In the genomic region with DNA sequence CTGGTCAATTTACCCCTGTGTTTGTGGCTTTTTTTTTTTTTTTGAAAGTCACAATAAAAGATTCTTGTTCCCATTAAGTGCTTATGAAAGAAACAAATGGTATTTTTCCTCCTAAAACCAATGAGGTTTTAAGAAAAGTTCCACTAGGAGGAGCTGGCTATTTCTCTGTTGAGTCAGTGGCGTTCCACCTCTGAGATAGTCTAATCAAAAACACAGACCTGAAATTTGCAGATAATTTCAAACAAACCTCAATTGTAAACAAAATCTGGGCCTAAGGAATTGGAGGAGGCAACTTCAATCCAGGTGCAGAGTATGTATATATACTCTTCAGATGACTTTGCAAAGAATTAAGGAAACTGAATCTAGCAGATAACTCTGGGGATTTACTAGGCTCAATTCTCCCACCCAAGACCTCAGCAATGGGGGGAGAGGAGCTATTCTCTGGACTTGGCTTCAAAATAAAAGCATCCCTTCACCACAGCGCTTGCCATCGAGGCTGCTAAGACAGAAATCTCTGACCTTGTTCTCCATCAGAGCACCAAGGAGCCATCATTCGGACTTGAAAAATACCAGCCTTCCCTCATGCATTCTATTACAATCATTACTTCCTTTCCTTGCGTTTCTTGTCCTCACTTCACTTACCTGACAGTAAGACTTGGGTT, we compare ENCODE assay signal across 11 cellular contexts. TPM values are rescaled to one million over a fixed set of nuclear protein-coding genes. Genes with fewer than 3 reads are reported as not detected.
A peak's percentile ranks its signal among the peaks of the same experiment; 100 is the strongest.
DNase-seq lines count a peak whose midpoint lies in the region; ATAC-seq, FAIRE-seq and TF ChIP-seq lines count a peak whose summit lies in the region.
"Had no signal": no experiment of that assay in that cellular context is flagged by ENCODE, and none has a peak within 500 bp of the region (broad histone marks: within the 10 kb centered on the region; RNA-seq: fewer than 3 reads in every experiment).

No MANE protein-coding gene starts in this region.

- no peaks in the 10 kb centered on the region for H3K9me3 Mint-ChIP-seq in natural killer cell

- TF ChIP-seq CTCF in A673 (conservative IDR thresholded peaks at IDR 0.05; ENCODE audit: low read depth, low read length) (peak; percentile 52), WERI-Rb-1 (IDR thresholded peaks at IDR 0.05; ENCODE audit: low read depth, low read length) (peak; percentile 11; the same call in 1 of the 2 replicates), natural killer cell (IDR thresholded peaks at IDR 0.05) (no peak)

- ATAC-seq in natural killer cell (no peak), HG02610 (IDR thresholded peaks at IDR 0.05; ENCODE audit: unreplicated experiment) (no peak), GM18867 (IDR thresholded peaks at IDR 0.05; ENCODE audit: unreplicated experiment) (no peak)

- H3K4me3 Mint-ChIP-seq in natural killer cell: no peak overlapping the region

- H3K36me3 ChIP-seq in A673 (ENCODE audit: insufficient read depth, low read length, poor library complexity, severe bottlenecking) (no peaks in the 10 kb centered on the region), WERI-Rb-1 (no peaks in the 10 kb centered on the region; the same call in 1 of the 2 replicates)
- H3K36me3 ChIP-seq: thoracic aorta had no signal

- CTCF ChIA-PET in A673 (lab: Charles Lee): interaction anchor here (0.6 to 0.8 kb wide), 4 partner anchors 41 to 419 kb away, joined by 3 to 12 read pairs (median 4); no protein-coding TSS in a partner anchor

- intact Hi-C loops in A673 (cut with micrococcal nuclease; ENCODE audit: unreplicated experiment) (loop anchor here (10.0 kb wide), 1 partner anchor 580 kb away; no protein-coding TSS in a partner anchor), natural killer cell (cut with micrococcal nuclease) (no loop called here)

- H3K27me3 ChIP-seq in A673 (replicated peaks; ENCODE audit: insufficient read depth, low read depth, low read length, poor library complexity) (no peaks in the 10 kb centered on the region), WERI-Rb-1 (ENCODE audit: insufficient read depth, low read depth, severe bottlenecking) (no peaks in the 10 kb centered on the region)

- H3K4me3 ChIP-seq in A673 (ENCODE audit: low read depth, low read length, poor library complexity, severe bottlenecking): no peak overlapping the region
- H3K4me3 ChIP-seq in WERI-Rb-1 (ENCODE audit: low read depth, low read length): no peak overlapping the region
- H3K4me3 ChIP-seq: thoracic aorta had no signal

- FAIRE-seq in H54 (lab: Jason Lieb, UNC): peak; percentile 88

- H3K4me1 Mint-ChIP-seq in natural killer cell: peaks cover 11 to 16% of the 10 kb centered on the region in 2 donors

- peaks cover 7% of the 10 kb centered on the region for H3K4me1 ChIP-seq in A673 (ENCODE audit: insufficient read depth, low read length, poor library complexity, severe bottlenecking)

- POLR2A ChIA-PET in A673 (lab: Charles Lee; ENCODE audit: low non-redundant PET): interaction anchor here (0.6 kb wide), 1 partner anchor 23 kb away, joined by 4 read pairs; no protein-coding TSS in a partner anchor

- H3K36me3 Mint-ChIP-seq in natural killer cell: no peaks in the 10 kb centered on the region

- no peak overlapping the region for H3K27ac ChIP-seq in A673 (ENCODE audit: low read depth, low read length, poor library complexity, severe bottlenecking)
- no peak overlapping the region for H3K27ac ChIP-seq in WERI-Rb-1
- H3K27ac ChIP-seq: epithelial cell of prostate, thoracic aorta had no signal

- no peaks in the 10 kb centered on the region for H3K9me3 ChIP-seq in A673 (ENCODE audit: low read depth, low read length, poor library complexity, severe bottlenecking)
- H3K9me3 ChIP-seq in WERI-Rb-1 (ENCODE audit: severe bottlenecking): no peaks in the 10 kb centered on the region
- H3K9me3 ChIP-seq: thoracic aorta had no signal

- no peaks in the 10 kb centered on the region for H3K27me3 Mint-ChIP-seq in natural killer cell (ENCODE audit: low read depth in 2 of 2)

- DNase-seq in A673 (ENCODE audit: low spot score) (peak; percentile 48), H54 (ENCODE audit: insufficient read length, low spot score) (no peak), WERI-Rb-1 (no peak), iris pigment epithelial cell (ENCODE audit: low read depth) (peak; percentile 63), natural killer cell (no peak)
- DNase-seq in effector CD8-positive, alpha-beta T cell (lab: John Stamatoyannopoulos, UW): no peak
- DNase-seq: NCI-H748 treated with DMSO at 0.1 percent for 48 hours had no signal

- no peak for TF ChIP-seq POLR2A in H54 (IDR thresholded peaks at IDR 0.05; ENCODE audit: low read depth, low read length)

- BruUV-seq in A673 (replicated peaks; lab: Mats Ljungman, UMichigan): no TSS peak

- H3K27ac Mint-ChIP-seq in natural killer cell: no peak overlapping the region

RNA-seq across cellular contexts. Expression of a gene that starts 52.4 kb away (rescaled TPM):
- total RNA-seq in A673 (2021) (25.3 and 28.3 TPM in 2 replicates), natural killer cell (10 to 100 TPM in 2 of 3 donors, 1 to 10 TPM in 1; 9.9 to 18.9 (median 12.8) TPM)

Comparison
In these comparisons a context has a peak if more than half of its experiments do, and no peak if none do; other contexts are left out.
1. DNase-seq: peak in A673 (single experiment) and iris pigment epithelial cell (single experiment); none in H54 (single experiment), WERI-Rb-1 (single experiment), natural killer cell (single experiment) and effector CD8-positive, alpha-beta T cell (single experiment).